1 cellular context compared by ENCODE assay signal in the genomic region with DNA sequence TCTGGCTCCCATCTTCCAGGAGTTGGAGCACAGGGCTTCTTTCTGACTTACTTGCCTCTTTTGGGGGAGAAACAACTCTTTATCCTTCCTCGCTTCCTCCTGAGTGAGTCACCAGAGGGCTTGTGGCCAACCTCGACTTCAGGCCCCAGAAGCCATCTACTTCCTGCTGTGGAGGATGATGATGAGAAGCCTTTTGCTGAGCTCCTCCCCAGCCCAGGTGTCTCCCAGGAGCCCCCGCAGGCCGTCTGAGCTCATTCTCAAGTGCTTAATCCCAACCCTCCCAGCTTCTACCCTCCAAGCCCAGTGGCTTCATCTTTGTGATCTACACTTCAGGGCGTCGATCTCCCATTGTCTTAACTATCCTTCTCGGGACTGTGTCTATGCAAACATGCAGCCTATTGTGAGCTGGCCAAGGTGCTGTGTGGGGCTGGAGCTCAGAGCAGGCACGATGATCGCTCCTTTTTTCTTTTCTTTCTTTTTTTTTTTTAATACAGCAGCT.
TF ChIP-seq lines count a peak whose summit lies in the region.

No MANE protein-coding gene starts in this region.

TF ChIP-seq in H1, 55 proteins besides CTCF, POLR2A, EP300 and RAD21 (continued from another document):
- no peak for TF ChIP-seq USF2 (IDR thresholded peaks at IDR 0.05; ENCODE audit: low read length)
- no peak for TF ChIP-seq SIRT6 (IDR thresholded peaks at IDR 0.05; ENCODE audit: low read length)
- TF ChIP-seq JUND (IDR thresholded peaks at IDR 0.05; ENCODE audit: low read length): 0 out of 2 replicates have a peak, but pooled peaks have one; percentile 27
- TF ChIP-seq TAF1 (IDR thresholded peaks at IDR 0.05; ENCODE audit: low read depth, low read length): 0 out of 2 replicates have a peak, but pooled peaks have one; percentile 21
- no peak for TF ChIP-seq ASH2L (IDR thresholded peaks at IDR 0.05; ENCODE audit: low read length)
TF ChIP-seq in H1: peak in this region for 2.
